19 cellular contexts compared by ENCODE assay signal in genomic region chr18:29248856-29249255, GRCh38.
"Had no signal": no experiment of that assay in that cellular context is flagged by ENCODE, and none has a peak within 500 bp of the region (broad histone marks: within the 10 kb centered on the region; RNA-seq: fewer than 3 reads in every experiment).

No MANE protein-coding gene starts in this region.

- H3K36me3 Mint-ChIP-seq: activated naive CD8-positive, alpha-beta T cell; immature natural killer cell; stimulated activated effector memory CD8-positive, alpha-beta T cell treated with anti-CD3 and anti-CD28 coated beads, Interleukin-12 subunit alpha, Interleukin-12 subunit beta, amount 100 ng/mL, for 72 hours had no signal

- H3K36me3 ChIP-seq: brain microvascular endothelial cell, lower lobe of right lung, neutrophil, right lobe of liver, tibial nerve had no signal

- H3K27me3 Mint-ChIP-seq: activated naive CD8-positive, alpha-beta T cell; activated T-cell treated with anti-CD3 and anti-CD28 coated beads, Interleukin-2, amount 50 U/mL, for 24 hours had no signal

- H3K27me3 ChIP-seq: brain microvascular endothelial cell, dorsolateral prefrontal cortex, neutrophil, right lobe of liver, tibial nerve had no signal

- DNase-seq: activated CD4-positive, alpha-beta T cell treated with anti-CD3 and anti-CD28 coated beads, Interleukin-2, amount 50 U/mL, for 4 hours; activated CD4-positive, CD25-positive, alpha-beta regulatory T cell treated with anti-CD3 and anti-CD28 coated beads, Interleukin-2, amount 50 U/mL, for 72 hours; activated effector memory CD4-positive, alpha-beta T cell treated with anti-CD3 and anti-CD28 coated beads, Interleukin-2, amount 50 U/mL, for 16 hours; activated T-cell treated with anti-CD3 and anti-CD28 coated beads, Interleukin-2, amount 50 U/mL, for 24 hours; amygdala; brain microvascular endothelial cell; dorsolateral prefrontal cortex; immature natural killer cell; left cardiac atrium; lower lobe of right lung; midbrain; right lobe of liver; T-helper 9 cell had no signal

- FAIRE-seq: endometrium had no signal

- H3K4me3 ChIP-seq: lower lobe of right lung, right lobe of liver, tibial nerve had no signal

- ATAC-seq: esophagus mucosa; left cardiac atrium; lower lobe of right lung; right lobe of liver; stimulated activated effector memory CD8-positive, alpha-beta T cell treated with anti-CD3 and anti-CD28 coated beads, Interleukin-12 subunit alpha, Interleukin-12 subunit beta, amount 100 ng/mL, for 72 hours had no signal

- H3K4me1 Mint-ChIP-seq: immature natural killer cell; stimulated activated effector memory CD8-positive, alpha-beta T cell treated with anti-CD3 and anti-CD28 coated beads, Interleukin-12 subunit alpha, Interleukin-12 subunit beta, amount 100 ng/mL, for 72 hours had no signal

- H3K4me3 Mint-ChIP-seq: activated naive CD8-positive, alpha-beta T cell; activated T-cell treated with anti-CD3 and anti-CD28 coated beads, Interleukin-2, amount 50 U/mL, for 24 hours; immature natural killer cell; stimulated activated effector memory CD8-positive, alpha-beta T cell treated with anti-CD3 and anti-CD28 coated beads, Interleukin-12 subunit alpha, Interleukin-12 subunit beta, amount 100 ng/mL, for 72 hours had no signal

- H3K27ac Mint-ChIP-seq: activated naive CD8-positive, alpha-beta T cell; activated T-cell treated with anti-CD3 and anti-CD28 coated beads, Interleukin-2, amount 50 U/mL, for 24 hours; immature natural killer cell; stimulated activated effector memory CD8-positive, alpha-beta T cell treated with anti-CD3 and anti-CD28 coated beads, Interleukin-12 subunit alpha, Interleukin-12 subunit beta, amount 100 ng/mL, for 72 hours had no signal
